23 cellular contexts compared by ENCODE assay signal in the genomic region with DNA sequence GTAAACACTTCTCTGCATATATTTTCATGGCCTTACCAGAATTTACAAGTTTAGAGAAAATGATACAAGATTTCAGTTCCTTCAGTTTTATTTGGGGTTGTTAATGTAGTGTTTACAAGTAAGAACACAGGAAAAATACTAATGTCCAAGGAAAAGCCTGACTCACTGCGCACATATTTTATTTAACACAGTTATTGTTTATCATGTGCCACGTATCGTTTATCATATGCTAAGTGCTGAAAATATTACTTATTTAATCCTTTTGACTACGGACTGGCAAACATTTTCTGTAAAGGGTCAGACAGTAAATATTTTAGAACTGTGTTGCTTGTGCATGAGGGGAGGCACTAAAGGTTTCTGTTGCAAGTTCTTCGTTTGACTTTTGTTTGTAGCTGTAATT. TPM values are rescaled to one million over a fixed set of nuclear protein-coding genes. Genes with fewer than 3 reads are reported as not detected.
"Had no signal": no experiment of that assay in that cellular context is flagged by ENCODE, and none has a peak within 500 bp of the region (broad histone marks: within the 10 kb centered on the region; RNA-seq: fewer than 3 reads in every experiment).

No MANE protein-coding gene starts in this region.

- H3K9me3 Mint-ChIP-seq: activated B cell treated with CpG ODN at 0.5 μM for 24 hours; activated CD4-positive, alpha-beta memory T cell treated with anti-CD3 and anti-CD28 coated beads for 36 hours; activated CD4-positive, alpha-beta T cell treated with anti-CD3 and anti-CD28 coated beads, Interleukin-2, amount 10 ng/mL, durations not matched to agents 7 days and 5 days; activated T-cell treated with anti-CD3 and anti-CD28 coated beads, Interleukin-2, amount 50 U/mL, for 4 hours; brain; central memory CD8-positive, alpha-beta T cell; T-helper 1 cell treated with Interleukin-12 subunit alpha and Interleukin-12 subunit beta and Interleukin-4 antibody, amounts not matched to agents 30 μg/mL and 1 μg/mL, for 36 hours had no signal

- H3K9me3 ChIP-seq: MG63, SJSA1 had no signal

- H3K27ac ChIP-seq: SJSA1 had no signal

- ATAC-seq: activated T-cell treated with anti-CD3 and anti-CD28 coated beads, Interleukin-2, amount 50 U/mL, for 4 hours had no signal

- H3K27me3 ChIP-seq: MG63, SJSA1 had no signal

- DNase-seq: activated B cell treated with CpG ODN at 0.5 μM for 24 hours; activated CD4-positive, alpha-beta memory T cell treated with anti-CD3 and anti-CD28 coated beads for 36 hours; activated CD4-positive, alpha-beta T cell treated with anti-CD3 and anti-CD28 coated beads, Interleukin-2, amount 10 ng/mL, durations not matched to agents 7 days and 5 days; activated CD8-positive, alpha-beta memory T cell treated with anti-CD3 and anti-CD28 coated beads for 24 hours; activated effector memory CD4-positive, alpha-beta T cell treated with anti-CD3 and anti-CD28 coated beads, Interleukin-2, amount 50 U/mL, for 16 hours; activated naive CD4-positive, alpha-beta T cell treated with Interleukin-2 at 50 U/mL for 16 hours; activated T-cell treated with anti-CD3 and anti-CD28 coated beads, Interleukin-2, amount 50 U/mL, for 4 hours; amygdala; MG63; MV-4-11; NCI-H1092 treated with DMSO at 0.1 percent for 48 hours; NCI-H1436; NCI-H1694 treated with DMSO at 0.1 percent for 48 hours; NCI-H2029 treated with DMSO at 0.1 percent for 48 hours; NCI-H345; NCI-H510A; SHP77; T-helper 9 cell had no signal

- H3K36me3 ChIP-seq: MG63, SJSA1 had no signal

- H3K27ac Mint-ChIP-seq: activated B cell treated with CpG ODN at 0.5 μM for 24 hours; activated CD4-positive, alpha-beta memory T cell treated with anti-CD3 and anti-CD28 coated beads for 36 hours; activated CD4-positive, alpha-beta T cell treated with anti-CD3 and anti-CD28 coated beads, Interleukin-2, amount 10 ng/mL, durations not matched to agents 7 days and 5 days; activated naive CD8-positive, alpha-beta T cell; T-helper 1 cell treated with Interleukin-12 subunit alpha and Interleukin-12 subunit beta and Interleukin-4 antibody, amounts not matched to agents 30 μg/mL and 1 μg/mL, for 36 hours had no signal

- H3K27me3 Mint-ChIP-seq: activated B cell treated with CpG ODN at 0.5 μM for 24 hours; activated CD4-positive, alpha-beta memory T cell treated with anti-CD3 and anti-CD28 coated beads for 36 hours; activated CD4-positive, alpha-beta T cell treated with anti-CD3 and anti-CD28 coated beads, Interleukin-2, amount 10 ng/mL, durations not matched to agents 7 days and 5 days; activated naive CD8-positive, alpha-beta T cell; brain; central memory CD8-positive, alpha-beta T cell had no signal

- H3K4me1 Mint-ChIP-seq: activated B cell treated with CpG ODN at 0.5 μM for 24 hours; activated CD4-positive, alpha-beta T cell treated with anti-CD3 and anti-CD28 coated beads, Interleukin-2, amount 10 ng/mL, durations not matched to agents 7 days and 5 days; brain; central memory CD8-positive, alpha-beta T cell had no signal

- H3K4me1 ChIP-seq: SJSA1 had no signal

- H3K4me3 Mint-ChIP-seq: activated B cell treated with CpG ODN at 0.5 μM for 24 hours; activated CD4-positive, alpha-beta memory T cell treated with anti-CD3 and anti-CD28 coated beads for 36 hours; activated CD4-positive, alpha-beta T cell treated with anti-CD3 and anti-CD28 coated beads, Interleukin-2, amount 10 ng/mL, durations not matched to agents 7 days and 5 days; activated naive CD8-positive, alpha-beta T cell; activated T-cell treated with anti-CD3 and anti-CD28 coated beads, Interleukin-2, amount 50 U/mL, for 4 hours; brain; central memory CD8-positive, alpha-beta T cell; T-helper 1 cell treated with Interleukin-12 subunit alpha and Interleukin-12 subunit beta and Interleukin-4 antibody, amounts not matched to agents 30 μg/mL and 1 μg/mL, for 36 hours had no signal

- H3K36me3 Mint-ChIP-seq: activated CD4-positive, alpha-beta memory T cell treated with anti-CD3 and anti-CD28 coated beads for 36 hours; activated naive CD8-positive, alpha-beta T cell; brain had no signal

- H3K4me3 ChIP-seq: MG63, SJSA1 had no signal

RNA-seq across cellular contexts. Expression of a gene that starts 0.8 kb away (rescaled TPM):
- total RNA-seq: activated T-cell treated with anti-CD3 and anti-CD28 coated beads, Interleukin-2, amount 50 U/mL, for 4 hours; SJSA1 had no signal
